In the genomic region with DNA sequence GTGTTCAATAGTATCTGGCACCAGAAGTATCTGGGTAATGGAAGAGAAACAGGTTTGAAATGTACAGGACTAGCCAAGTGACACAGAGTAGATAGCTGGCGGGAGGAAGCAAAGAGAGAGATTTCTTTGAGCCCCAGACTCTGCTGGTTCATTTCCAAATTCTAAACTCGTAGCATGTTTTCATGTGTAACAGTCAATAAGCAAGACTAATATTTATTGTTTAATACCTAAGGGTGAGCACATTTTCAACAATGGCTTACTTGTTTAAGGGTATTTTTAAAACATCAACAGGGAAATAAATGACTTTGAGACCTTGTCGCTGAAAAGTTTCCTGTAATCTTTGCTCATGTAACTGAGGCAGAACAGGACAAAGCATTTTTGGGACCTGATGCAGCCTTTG, we compare ENCODE assay signal across 7 cellular contexts.
"Had no signal": no experiment of that assay in that cellular context is flagged by ENCODE, and none has a peak within 500 bp of the region (broad histone marks: within the 10 kb centered on the region; RNA-seq: fewer than 3 reads in every experiment).

No MANE protein-coding gene starts in this region.

- H3K9me3 Mint-ChIP-seq: HFFc6 had no signal

- H2AFZ ChIP-seq: GM23338 had no signal

- ATAC-seq: GM23338, K562 had no signal

- H3K4me1 Mint-ChIP-seq: GM23338, H9 had no signal

- H3K4me3 Mint-ChIP-seq: GM23338, H9, HFFc6 had no signal

- DNase-seq: H9, HCEC 1CT, HFFc6, IMR-90, KG1 had no signal

- H3K4me3 ChIP-seq: GM23338, K562 had no signal

- H3K27ac Mint-ChIP-seq: GM23338, H9, HFFc6 had no signal

- H3K4me2 ChIP-seq: GM23338 had no signal
